Comparison of ENCODE assay signal across 18 cellular contexts in genomic region chr3:143208976-143209714, GRCh38.
A peak's percentile ranks its signal among the peaks of the same experiment; 100 is the strongest.
DNase-seq lines count a peak whose midpoint lies in the region; FAIRE-seq lines count a peak whose summit lies in the region.
"Had no signal": no experiment of that assay in that cellular context is flagged by ENCODE, and none has a peak within 500 bp of the region (broad histone marks: within the 10 kb centered on the region; RNA-seq: fewer than 3 reads in every experiment).

No MANE protein-coding gene starts in this region.

- DNase-seq in Jurkat, Clone E6-1 (ENCODE audit: low read depth, low spot score) = peak; percentile 60
- DNase-seq in RPMI8226 (peak; percentile 33), mesenchymal stem cell (no peak), Kasumi-1 (lab: John Stamatoyannopoulos, UW) (no peak), NCI-H1417 (lab: John Stamatoyannopoulos, UW) (no peak), small intestine (no peak), MG63 (no peak)
- DNase-seq: CD8-positive, alpha-beta T cell; DMS79; NCI-H1092 treated with DMSO at 0.1 percent for 48 hours; NCI-H2081 treated with DMSO at 0.1 percent for 48 hours; NCI-H2227 treated with DMSO at 0.1 percent for 48 hours; NCI-H82; PC-3; SJCRH30 had no signal

- no peak overlapping the region for H3K4ac ChIP-seq in mesenchymal stem cell (ENCODE audit: low read depth in 1 of 2, low read length in 2 of 2)

- H3K36me3 ChIP-seq in BLaER1 treated with 17β-estradiol and CSF1 and Interleukin-3, amounts not matched to agents 10 nM and 100 nM = no peaks in the 10 kb centered on the region
- H3K36me3 ChIP-seq in mesenchymal stem cell (ENCODE audit: control insufficient read depth in 1 of 2, insufficient read depth in 2 of 2, low read depth in 1 of 2, low read length in 2 of 2) = no peaks in the 10 kb centered on the region
- no peaks in the 10 kb centered on the region for H3K36me3 ChIP-seq in small intestine (ENCODE audit: control insufficient read depth in 2 of 2, insufficient read depth in 2 of 2, low read length in 2 of 2)
- no peaks in the 10 kb centered on the region for H3K36me3 ChIP-seq in MG63
- H3K36me3 ChIP-seq: HAP-1, SJCRH30 had no signal

- peaks cover 31 to 42% (median 39%) of the 10 kb centered on the region in 10 experiments for H3K4me1 ChIP-seq in BLaER1 treated with 17β-estradiol and CSF1 and Interleukin-3, amounts not matched to agents 10 nM and 100 nM
- H3K4me1 ChIP-seq in mesenchymal stem cell (ENCODE audit: control insufficient read depth, insufficient read depth, low read depth, low read length) (peaks cover 4% of the 10 kb centered on the region), small intestine (ENCODE audit: control insufficient read depth in 2 of 2, insufficient read depth in 1 of 2, low read depth in 1 of 2, low read length in 1 of 2) (no peaks in the 10 kb centered on the region)
- H3K4me1 ChIP-seq: A549, HAP-1, SJCRH30 had no signal

- H2BK15ac ChIP-seq in mesenchymal stem cell (ENCODE audit: low read depth, poor library complexity, severe bottlenecking) = no peak overlapping the region

- no peak overlapping the region for H2BK120ac ChIP-seq in mesenchymal stem cell (ENCODE audit: low read depth, low read length)

- H2BK12ac ChIP-seq in mesenchymal stem cell (ENCODE audit: low read length in 2 of 2) = no peak overlapping the region

- no peak overlapping the region for H2BK5ac ChIP-seq in mesenchymal stem cell (ENCODE audit: low read depth, low read length, poor library complexity, severe bottlenecking)

- no peak overlapping the region for H3K14ac ChIP-seq in mesenchymal stem cell (ENCODE audit: low read length in 2 of 2)

- no peak overlapping the region for H2AFZ ChIP-seq in mesenchymal stem cell (ENCODE audit: low read depth, low read length)

- H4K91ac ChIP-seq in mesenchymal stem cell (ENCODE audit: low read length) = no peak overlapping the region

- H3K18ac ChIP-seq in mesenchymal stem cell (ENCODE audit: low read depth in 1 of 2, low read length in 2 of 2) = no peak overlapping the region

- no peak overlapping the region for H3K4me3 ChIP-seq in BLaER1 treated with 17β-estradiol and CSF1 and Interleukin-3, amounts not matched to agents 10 nM and 100 nM
- H3K4me3 ChIP-seq in Jurkat, Clone E6-1 (ENCODE audit: low read length) = no peak overlapping the region
- no peak overlapping the region for H3K4me3 ChIP-seq in mesenchymal stem cell (ENCODE audit: insufficient read depth in 1 of 2, low read depth in 1 of 2, low read length in 2 of 2)
- H3K4me3 ChIP-seq in small intestine (ENCODE audit: low read depth in 1 of 2, low read length in 2 of 2) = no peak overlapping the region
- H3K4me3 ChIP-seq in MG63 = no peak overlapping the region
- H3K4me3 ChIP-seq: A549, HAP-1, SJCRH30 had no signal

- H3K27me3 ChIP-seq in BLaER1 treated with 17β-estradiol and CSF1 and Interleukin-3, amounts not matched to agents 10 nM and 100 nM = no peaks in the 10 kb centered on the region
- H3K27me3 ChIP-seq in mesenchymal stem cell (ENCODE audit: control insufficient read depth in 1 of 2, insufficient read depth in 1 of 2, low read length in 2 of 2) (no peaks in the 10 kb centered on the region), small intestine (ENCODE audit: control insufficient read depth in 2 of 2, insufficient read depth in 2 of 2, low read length in 2 of 2) (no peaks in the 10 kb centered on the region), MG63 (no peaks in the 10 kb centered on the region)

- H3K4me2 ChIP-seq in BLaER1 treated with 17β-estradiol and CSF1 and Interleukin-3, amounts not matched to agents 10 nM and 100 nM = peak overlapping the region; percentile 5 to 67 (median 21); a peak in 15 of 22 replicates
- no peak overlapping the region for H3K4me2 ChIP-seq in mesenchymal stem cell (ENCODE audit: low read length, poor library complexity, severe bottlenecking)
- H3K4me2 ChIP-seq: A549 had no signal

- H3K23ac ChIP-seq in mesenchymal stem cell (ENCODE audit: low read length in 2 of 2) = no peak overlapping the region

- peak overlapping the region; percentile 38 for H2AK5ac ChIP-seq in mesenchymal stem cell (ENCODE audit: low read length, severe bottlenecking)

- WGBS in mesenchymal stem cell = 95% methylated on average over 3 of the region's 3 CpGs
- WGBS in small intestine, 3 donors = 85 to 91% (median 86%) methylated on average over 3 of the region's 3 CpGs

- H3K79me1 ChIP-seq in mesenchymal stem cell (replicated peaks; ENCODE audit: low read length, poor library complexity, severe bottlenecking) = no peaks in the 10 kb centered on the region

- H3K9ac ChIP-seq in BLaER1 treated with 17β-estradiol and CSF1 and Interleukin-3, amounts not matched to agents 10 nM and 100 nM = no peak overlapping the region
- H3K9ac ChIP-seq in mesenchymal stem cell (ENCODE audit: low read length) = no peak overlapping the region

- H4K20me1 ChIP-seq in BLaER1 treated with 17β-estradiol and CSF1 and Interleukin-3, amounts not matched to agents 10 nM and 100 nM = no peaks in the 10 kb centered on the region

- H3K27ac ChIP-seq in BLaER1 treated with 17β-estradiol and CSF1 and Interleukin-3, amounts not matched to agents 10 nM and 100 nM = peak overlapping the region in 2 of 11 experiments; percentile 30 to 85; a peak in 2 of 22 replicates
- H3K27ac ChIP-seq in mesenchymal stem cell (ENCODE audit: low read length, poor library complexity, severe bottlenecking) (no peak overlapping the region), small intestine (ENCODE audit: low read depth in 1 of 2, low read length in 1 of 2) (no peak overlapping the region)
- H3K27ac ChIP-seq: A549, SJCRH30 had no signal

- no peak for FAIRE-seq in small intestine (lab: Jason Lieb, UNC)
- FAIRE-seq: A549 had no signal

- H4K8ac ChIP-seq in mesenchymal stem cell (ENCODE audit: low read length) = no peak overlapping the region

- H3K9me3 ChIP-seq in BLaER1 treated with 17β-estradiol and CSF1 and Interleukin-3, amounts not matched to agents 10 nM and 100 nM (replicated peaks in 1 of 11) = peaks cover 13 to 28% (median 20%) of the 10 kb centered on the region in 11 experiments
- H3K9me3 ChIP-seq in mesenchymal stem cell (ENCODE audit: control insufficient read depth, low read length) (peaks cover 3% of the 10 kb centered on the region), small intestine (ENCODE audit: control insufficient read depth, low read depth) (no peaks in the 10 kb centered on the region), MG63 (no peaks in the 10 kb centered on the region)
- H3K9me3 ChIP-seq: A549, HAP-1, SJCRH30 had no signal

Comparison
In these comparisons a context has a peak if more than half of its experiments do, and no peak if none do; other contexts are left out.
1. DNase-seq: peak in Jurkat, Clone E6-1 (single experiment) and RPMI8226 (single experiment); none in mesenchymal stem cell (single experiment), Kasumi-1 (0 of 2), NCI-H1417 (0 of 3), small intestine (single experiment) and MG63 (single experiment).